In the genomic region with DNA sequence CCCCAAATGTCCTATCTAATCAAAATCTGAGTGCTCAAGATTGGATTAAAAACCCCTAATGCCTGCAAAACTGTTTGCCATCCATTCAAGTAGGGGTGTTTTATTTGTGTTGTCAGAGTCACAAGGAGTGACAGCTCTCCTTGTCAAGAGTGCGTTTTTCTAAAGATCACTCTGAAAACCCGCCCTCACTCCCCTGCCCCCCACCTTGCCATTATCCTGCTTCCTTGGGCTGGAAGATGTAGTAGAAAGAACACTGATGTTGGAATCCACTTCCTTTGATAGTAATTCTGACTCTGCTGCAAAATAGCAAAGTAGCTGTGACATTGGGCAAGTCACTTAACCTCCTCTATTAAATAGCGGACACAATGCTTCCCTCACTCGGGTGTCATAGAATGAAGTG, we compare ENCODE assay signal across 27 cellular contexts.
"Had no signal": no experiment of that assay in that cellular context is flagged by ENCODE, and none has a peak within 500 bp of the region (broad histone marks: within the 10 kb centered on the region; RNA-seq: fewer than 3 reads in every experiment).

No MANE protein-coding gene starts in this region.

- FAIRE-seq: islet of Langerhans, kidney, pancreas had no signal

- H3K4me3 ChIP-seq: left lung, lower lobe of right lung, pancreas, psoas muscle, right atrium auricular region, right lobe of liver, smooth muscle cell, tibial nerve, vagina had no signal

- H3K27me3 ChIP-seq: pancreas, right atrium auricular region, right lobe of liver, tibial nerve, vagina had no signal

- ATAC-seq: left colon; left lung; lower lobe of right lung; naive thymus-derived CD8-positive, alpha-beta T cell; pancreas; psoas muscle; right lobe of liver; stimulated activated memory B cell treated with anti-CD40 and anti-IgM and Interleukin-4, amounts not matched to agents 10 μg/mL and 1 μg/mL and 100 μg/mL, for 72 hours; stimulated activated naive CD8-positive, alpha-beta T cell treated with anti-CD3 and anti-CD28 coated beads, Interleukin-15, amount 100 ng/mL, for 72 hours had no signal

- H3K9me3 ChIP-seq: left lung, lower lobe of right lung, pancreas, psoas muscle, right atrium auricular region, right lobe of liver, tibial nerve, vagina had no signal

- H3K4me2 ChIP-seq: smooth muscle cell had no signal

- DNase-seq: hippocampal formation; immature natural killer cell; kidney; left colon; left lung; lower lobe of right lung; mammary epithelial cell; mesenchymal stem cell; naive thymus-derived CD8-positive, alpha-beta T cell; nucleus accumbens; pancreas; posterior cingulate gyrus; psoas muscle; right lobe of liver; stimulated activated CD4-positive, alpha-beta T cell treated with anti-CD3 and anti-CD28 coated beads, Interleukin-1b, Interleukin-23, amount 100 ng/mL, for 48 hours; stimulated activated CD4-positive, alpha-beta T cell treated with anti-CD3 and anti-CD28 coated beads, Interleukin-2, amount 100 ng/mL, for 48 hours; stimulated activated CD4-positive, alpha-beta T cell treated with anti-CD3 and anti-CD28 coated beads, Interleukin-4, amount 100 ng/mL, for 4 hours; stimulated activated CD8-positive, alpha-beta memory T cell treated with anti-CD3 and anti-CD28 coated beads, Interleukin-4, amount 100 ng/mL, for 48 hours; stimulated activated naive CD4-positive, alpha-beta T cell treated with Interleukin-2 at 50 U/mL for 16 hours; stimulated activated naive CD8-positive, alpha-beta T cell treated with anti-CD3 and anti-CD28 coated beads, Interleukin-15, amount 100 ng/mL, for 72 hours; substantia nigra had no signal

- H3K27ac ChIP-seq: left lung, lower lobe of right lung, pancreas, psoas muscle, right atrium auricular region, right lobe of liver, tibial nerve, vagina had no signal

- H3K36me3 ChIP-seq: left lung, lower lobe of right lung, pancreas, right atrium auricular region, right lobe of liver, tibial nerve, vagina had no signal
